24 cellular contexts compared by ENCODE assay signal in genomic region chr1:220789532-220790147, GRCh38. TPM values are rescaled to one million over a fixed set of nuclear protein-coding genes. Genes with fewer than 3 reads are reported as not detected.
DNase-seq lines count a peak whose midpoint lies in the region; ATAC-seq and TF ChIP-seq lines count a peak whose summit lies in the region.
"Had no signal": no experiment of that assay in that cellular context is flagged by ENCODE, and none has a peak within 500 bp of the region (broad histone marks: within the 10 kb centered on the region; RNA-seq: fewer than 3 reads in every experiment).

No MANE protein-coding gene starts in this region.

- TF ChIP-seq EP300 in SK-N-SH (IDR thresholded peaks at IDR 0.05; ENCODE audit: borderline replicate concordance in 1 of 2, low read depth in 1 of 2, low read length in 1 of 2) (no peak), upper lobe of left lung (IDR thresholded peaks at IDR 0.05) (peak in 1 of 4 donors; percentile 62)

- no peaks in the 10 kb centered on the region for H3F3A ChIP-seq in SK-N-SH (replicated peaks; ENCODE audit: insufficient read depth)

- TF ChIP-seq RAD21 in SK-N-SH (IDR thresholded peaks at IDR 0.05; ENCODE audit: low read length) = no peak

- DNase-seq in SK-N-SH (no peak), SKM-1 (lab: John Stamatoyannopoulos, UW; ENCODE audit: unreplicated experiment) (peak; percentile 75), iris pigment epithelial cell (ENCODE audit: low read depth) (peak; percentile 37), upper lobe of left lung (no peak), HK-2 (ENCODE audit: unreplicated experiment) (no peak), caudate nucleus (lab: John Stamatoyannopoulos, UW) (no peak)
- DNase-seq: activated B cell treated with CpG ODN at 0.5 μM for 24 hours; activated CD8-positive, alpha-beta T cell treated with anti-CD3 and anti-CD28 coated beads for 36 hours; activated T-cell treated with anti-CD3 and anti-CD28 coated beads, Interleukin-2, amount 50 U/mL, for 1 hour; cerebellar nuclear complex; effector CD8-positive, alpha-beta T cell; natural killer cell; NCI-H2171; SHP77 treated with DMSO at 0.1 percent for 48 hours; stimulated activated CD4-positive, alpha-beta T cell treated with anti-CD3 and anti-CD28 coated beads, Interleukin-1b, Interleukin-23, amount 100 ng/mL, for 48 hours had no signal

- no peak overlapping the region for H2AFZ ChIP-seq in SK-N-SH (ENCODE audit: low read depth)
- H2AFZ ChIP-seq: parathyroid adenoma had no signal

- 85% methylated on average over 2 of the region's 2 CpGs for WGBS in SK-N-SH (ENCODE audit: low lambda C conversion rate)
- WGBS in upper lobe of left lung, 2 donors = 35 to 40% methylated on average over 2 of the region's 2 CpGs

- TF ChIP-seq CTCF in SK-N-SH (IDR thresholded peaks at IDR 0.05) = no peak
- no peak for TF ChIP-seq CTCF in upper lobe of left lung (IDR thresholded peaks at IDR 0.05)

- H3K36me3 ChIP-seq in SK-N-SH (replicated peaks in 1 of 2; ENCODE audit: control insufficient read depth in 1 of 2, insufficient read depth in 2 of 2, low read length in 1 of 2) = peaks cover 0 to 2% of the 10 kb centered on the region in 2 experiments
- H3K36me3 ChIP-seq in upper lobe of left lung = peaks cover 0 to 5% (median 0%) of the 10 kb centered on the region in 4 donors
- H3K36me3 ChIP-seq: BLaER1 treated with 17β-estradiol and CSF1 and Interleukin-3, amounts not matched to agents 10 nM and 100 nM had no signal

- no peaks in the 10 kb centered on the region for H3K9me2 ChIP-seq in SK-N-SH

- H3K27me3 ChIP-seq in SK-N-SH (ENCODE audit: insufficient read depth) (no peaks in the 10 kb centered on the region), upper lobe of left lung (no peaks in the 10 kb centered on the region)

- CTCF ChIA-PET in SK-N-SH (lab: Yijun Ruan, JAX) = interaction anchor here (0.9 to 7.6 kb wide), 6 partner anchors 13 to 600 kb away, joined by 3 to 63 read pairs (median 4); no protein-coding TSS in a partner anchor

- POLR2A ChIA-PET in SK-N-SH (lab: Yijun Ruan, JAX) = no interaction called here

- H3K9ac ChIP-seq in SK-N-SH = no peak overlapping the region
- H3K9ac ChIP-seq: BLaER1 treated with 17β-estradiol and CSF1 and Interleukin-3, amounts not matched to agents 10 nM and 100 nM; parathyroid adenoma had no signal

- H3K79me2 ChIP-seq in SK-N-SH (ENCODE audit: insufficient read depth) = no peaks in the 10 kb centered on the region
- H3K79me2 ChIP-seq: parathyroid adenoma had no signal

- ATAC-seq in SK-N-SH treated with all-trans-retinoic acid at 6 μM for 48 hours (no peak), upper lobe of left lung (ENCODE audit: low FRiP score in 2 of 2) (no peak), HG03025 (IDR thresholded peaks at IDR 0.05; ENCODE audit: low FRiP score, unreplicated experiment) (no peak)
- ATAC-seq: activated CD8-positive, alpha-beta T cell treated with anti-CD3 and anti-CD28 coated beads for 36 hours; esophagus mucosa; natural killer cell; stimulated activated memory B cell treated with anti-CD40 and anti-IgM and Interleukin-4, amounts not matched to agents 10 μg/mL and 1 μg/mL and 100 μg/mL, for 72 hours had no signal

- H3K4me3 ChIP-seq in SK-N-SH (ENCODE audit: low read depth in 2 of 2, low read length in 1 of 2) (no peak overlapping the region), upper lobe of left lung (no peak overlapping the region)
- H3K4me3 ChIP-seq: BLaER1 treated with 17β-estradiol and CSF1 and Interleukin-3, amounts not matched to agents 10 nM and 100 nM had no signal

- H3K27ac ChIP-seq in SK-N-SH (ENCODE audit: low read depth in 2 of 2, low read length in 1 of 2) (no peak overlapping the region), upper lobe of left lung (peak overlapping the region in 3 of 4 donors; percentile 54 to 88 (median 83)), caudate nucleus (ENCODE audit: low read depth, low read length) (no peak overlapping the region)
- H3K27ac ChIP-seq: 22Rv1; BLaER1 treated with 17β-estradiol and CSF1 and Interleukin-3, amounts not matched to agents 10 nM and 100 nM; parathyroid adenoma had no signal

- no peaks in the 10 kb centered on the region for H4K20me1 ChIP-seq in SK-N-SH (ENCODE audit: insufficient read depth)

- H3K4me2 ChIP-seq in SK-N-SH = no peak overlapping the region

- no peaks in the 10 kb centered on the region for H3K9me3 ChIP-seq in SK-N-SH
- H3K9me3 ChIP-seq in upper lobe of left lung = no peaks in the 10 kb centered on the region

- H3K4me1 ChIP-seq in SK-N-SH (ENCODE audit: control insufficient read depth in 1 of 2, insufficient read depth in 2 of 2, low read depth in 1 of 2, low read length in 1 of 2) (peaks cover 0 to 30% of the 10 kb centered on the region in 2 experiments; a peak in 2 of 4 replicates), upper lobe of left lung (peaks cover 33 to 50% (median 44%) of the 10 kb centered on the region in 4 donors)

- TF ChIP-seq POLR2A in upper lobe of left lung (IDR thresholded peaks at IDR 0.05) = no peak

TF ChIP-seq in SK-N-SH treated with all-trans-retinoic acid at 6 μM for 48 hours, 23 proteins besides CTCF, POLR2A, EP300 and RAD21:
- TF ChIP-seq ZNF8 (CRISPR knock-in tag; IDR thresholded peaks at IDR 0.05) (peak; percentile 75), ESRRG (CRISPR knock-in tag; IDR thresholded peaks at IDR 0.05) (no peak)
TF ChIP-seq in SK-N-SH treated with all-trans-retinoic acid at 6 μM for 48 hours: peak in this region for 1.

TF ChIP-seq in SK-N-SH, 30 proteins besides CTCF, POLR2A, EP300 and RAD21:
- TF ChIP-seq TAF1 (IDR thresholded peaks at IDR 0.05; ENCODE audit: borderline replicate concordance, low read depth, low read length) = no peak
- TF ChIP-seq FOXM1 (IDR thresholded peaks at IDR 0.05; ENCODE audit: low read depth) = no peak
- TF ChIP-seq MEF2A (IDR thresholded peaks at IDR 0.05; ENCODE audit: borderline replicate concordance, low read depth) = no peak
- TF ChIP-seq FOXJ3 (CRISPR knock-in tag; IDR thresholded peaks at IDR 0.05) = no peak
- TF ChIP-seq GATA2 (CRISPR knock-in tag; IDR thresholded peaks at IDR 0.05) = no peak
- no peak for TF ChIP-seq YY1 (IDR thresholded peaks at IDR 0.05; ENCODE audit: low read depth)
- TF ChIP-seq RFX5 (IDR thresholded peaks at IDR 0.05; ENCODE audit: low read length) = no peak

RNA-seq across cellular contexts. Expression of gene MTARC1, which starts 2.9 kb away (rescaled TPM):
- polyA plus RNA-seq in SK-N-SH (2012; rRNA removed) = 5.4 and 6.1 TPM in 2 replicates
- 6.3 and 9.4 TPM in 2 replicates for polyA plus RNA-seq in SK-N-SH (2012; cell fraction: cytosol; rRNA removed)
- polyA plus RNA-seq in SK-N-SH (2012; cell fraction: nucleus; rRNA removed) = 2.6 and 4.3 TPM in 2 replicates
- total RNA-seq in upper lobe of left lung = 10 to 100 TPM in 5 of 6 donors, 1 to 10 TPM in 1; 10.0 to 41.7 (median 22.3) TPM
- total RNA-seq: activated CD8-positive, alpha-beta T cell treated with anti-CD3 and anti-CD28 coated beads for 36 hours; OCI-LY7; T-helper 2 cell treated with Interferon-gamma antibody and Interleukin-4, amounts not matched to agents 100 ng/mL and 5 ng/mL, for 36 hours had no signal

RNA-seq across cellular contexts. Expression of gene MTARC2, which starts 41.5 kb away (rescaled TPM):
- polyA plus RNA-seq in SK-N-SH (2012; rRNA removed) = 6.0 and 6.1 TPM in 2 replicates
- 4.2 and 4.4 TPM in 2 replicates for polyA plus RNA-seq in SK-N-SH (2012; cell fraction: cytosol; rRNA removed)
- polyA plus RNA-seq in SK-N-SH (2012; cell fraction: nucleus; rRNA removed) = 19.4 and 19.6 TPM in 2 replicates
- 100 to 1,000 TPM in 1 of 6 donors, 10 to 100 TPM in 5; 44.2 to 125 (median 62.0) TPM for total RNA-seq in upper lobe of left lung
- total RNA-seq: activated CD8-positive, alpha-beta T cell treated with anti-CD3 and anti-CD28 coated beads for 36 hours; OCI-LY7; T-helper 2 cell treated with Interferon-gamma antibody and Interleukin-4, amounts not matched to agents 100 ng/mL and 5 ng/mL, for 36 hours had no signal

Comparison
In these comparisons a context has a peak if more than half of its experiments do, and no peak if none do; other contexts are left out.
1. DNase-seq: peak in SKM-1 (single experiment) and iris pigment epithelial cell (single experiment); none in SK-N-SH (single experiment), upper lobe of left lung (0 of 2), HK-2 (single experiment) and caudate nucleus (0 of 61).
2. H3K27ac ChIP-seq: peak in upper lobe of left lung (3 of 4); none in SK-N-SH (0 of 2) and caudate nucleus (single experiment).